In the genomic region with DNA sequence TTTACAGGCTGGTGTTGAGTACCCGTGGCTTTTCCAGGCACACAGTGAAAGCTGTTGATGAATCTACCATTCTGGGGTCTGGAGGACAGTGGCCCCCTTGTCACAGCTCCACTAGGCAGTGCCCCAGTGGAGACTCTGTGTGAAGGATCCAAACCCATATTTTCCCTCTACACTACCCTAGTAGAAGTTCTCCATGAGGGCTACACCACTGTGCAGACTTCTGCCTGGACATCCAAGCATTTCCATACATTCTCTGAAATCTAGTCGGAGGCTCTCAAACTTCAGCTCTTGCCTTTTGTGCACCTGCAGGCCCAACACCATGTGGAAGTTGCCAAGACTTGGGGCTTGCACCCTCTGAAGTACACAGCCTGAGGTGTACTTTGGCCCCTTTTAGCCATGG, we compare ENCODE assay signal across 24 cellular contexts.
"Had no signal": no experiment of that assay in that cellular context is flagged by ENCODE, and none has a peak within 500 bp of the region (broad histone marks: within the 10 kb centered on the region; RNA-seq: fewer than 3 reads in every experiment).

No MANE protein-coding gene starts in this region.

- H3K9ac ChIP-seq: SK-N-SH had no signal

- H3K4me2 ChIP-seq: SK-N-SH had no signal

- FAIRE-seq: HTR-8/SVneo had no signal

- H3K9me2 ChIP-seq: SK-N-SH had no signal

- H3K9me3 ChIP-seq: SK-N-SH had no signal

- DNase-seq: KBM-7, MV-4-11, NCI-H1092, NCI-H1105 treated with DMSO at 0.1 percent for 48 hours, NCI-H1417 treated with DMSO at 0.1 percent for 48 hours, NCI-H146, NCI-H187, NCI-H2029, NCI-H2081 treated with DMSO at 0.1 percent for 48 hours, NCI-H2171, NCI-H226, NCI-H446, NCI-H510A, NCI-H524 treated with DMSO at 0.1 percent for 48 hours, NCI-H69, NCI-H774, PC-3, SHP77, SK-N-SH, SW 1271 had no signal

- H3K27ac ChIP-seq: HL-60, RWPE1 had no signal

- ATAC-seq: Panc1, PC-3 had no signal
